16 cellular contexts compared by ENCODE assay signal in genomic region chr10:119867317-119867716, GRCh38.
"Had no signal": no experiment of that assay in that cellular context is flagged by ENCODE, and none has a peak within 500 bp of the region (broad histone marks: within the 10 kb centered on the region; RNA-seq: fewer than 3 reads in every experiment).

No MANE protein-coding gene starts in this region.

- H3K27ac ChIP-seq: dorsolateral prefrontal cortex, pancreas, spleen, thyroid gland had no signal

- H3K4me3 Mint-ChIP-seq: activated CD4-positive, alpha-beta T cell treated with anti-CD3 and anti-CD28 coated beads for 36 hours; activated CD8-positive, alpha-beta memory T cell treated with anti-CD3 and anti-CD28 coated beads, Interleukin-2, amount 10 ng/mL, durations not matched to agents 7 days and 5 days; neural crest cell; stimulated activated memory B cell treated with anti-CD40 and anti-IgM and Interleukin-4, amounts not matched to agents 10 μg/mL and 1 μg/mL and 100 μg/mL, for 72 hours; T-helper 2 cell treated with Interferon-gamma antibody and Interleukin-4, amounts not matched to agents 5 μg/mL and 100 μg/mL, for 36 hours had no signal

- H3K36me3 ChIP-seq: pancreas, thyroid gland had no signal

- ATAC-seq: activated CD4-positive, alpha-beta T cell treated with anti-CD3 and anti-CD28 coated beads for 36 hours; activated CD8-positive, alpha-beta memory T cell treated with anti-CD3 and anti-CD28 coated beads, Interleukin-2, amount 10 ng/mL, durations not matched to agents 7 days and 5 days; activated T-helper 17 cell treated with anti-CD3 and anti-CD28 coated beads, Interleukin-2, amount 50 U/mL, for 72 hours; pancreas; sciatic nerve; stimulated activated memory B cell treated with anti-CD40 and anti-IgM and Interleukin-4, amounts not matched to agents 10 μg/mL and 1 μg/mL and 100 μg/mL, for 72 hours had no signal

- H3K27ac Mint-ChIP-seq: activated CD4-positive, alpha-beta T cell treated with anti-CD3 and anti-CD28 coated beads for 36 hours; activated CD8-positive, alpha-beta memory T cell treated with anti-CD3 and anti-CD28 coated beads, Interleukin-2, amount 10 ng/mL, durations not matched to agents 7 days and 5 days; activated T-helper 17 cell treated with anti-CD3 and anti-CD28 coated beads, Interleukin-2, amount 50 U/mL, for 72 hours; stimulated activated memory B cell treated with anti-CD40 and anti-IgM and Interleukin-4, amounts not matched to agents 10 μg/mL and 1 μg/mL and 100 μg/mL, for 72 hours; T-helper 2 cell treated with Interferon-gamma antibody and Interleukin-4, amounts not matched to agents 5 μg/mL and 100 μg/mL, for 36 hours had no signal

- H3K4me3 ChIP-seq: dorsolateral prefrontal cortex, lung, pancreas, spleen, thyroid gland had no signal

- H3K9me3 Mint-ChIP-seq: activated T-helper 17 cell treated with anti-CD3 and anti-CD28 coated beads, Interleukin-2, amount 50 U/mL, for 72 hours had no signal

- H3K27me3 ChIP-seq: dorsolateral prefrontal cortex, pancreas, spleen, thyroid gland had no signal

- H3K9me3 ChIP-seq: pancreas, thyroid gland had no signal

- DNase-seq: activated CD4-positive, alpha-beta T cell treated with anti-CD3 and anti-CD28 coated beads for 36 hours; activated CD4-positive, alpha-beta T cell treated with anti-CD3 and anti-CD28 coated beads, Interleukin-2, amount 50 U/mL, for 48 hours; activated CD8-positive, alpha-beta memory T cell treated with anti-CD3 and anti-CD28 coated beads, Interleukin-2, amount 10 ng/mL, durations not matched to agents 7 days and 5 days; activated naive CD4-positive, alpha-beta T cell; midbrain; pancreas; spleen; stimulated activated CD4-positive, alpha-beta T cell treated with anti-CD3 and anti-CD28 coated beads, Interleukin-4, amount 100 ng/mL, for 4 hours; thyroid gland had no signal

- H3K27me3 Mint-ChIP-seq: activated CD4-positive, alpha-beta T cell treated with anti-CD3 and anti-CD28 coated beads for 36 hours; activated CD8-positive, alpha-beta memory T cell treated with anti-CD3 and anti-CD28 coated beads, Interleukin-2, amount 10 ng/mL, durations not matched to agents 7 days and 5 days; activated T-helper 17 cell treated with anti-CD3 and anti-CD28 coated beads, Interleukin-2, amount 50 U/mL, for 72 hours; stimulated activated memory B cell treated with anti-CD40 and anti-IgM and Interleukin-4, amounts not matched to agents 10 μg/mL and 1 μg/mL and 100 μg/mL, for 72 hours had no signal
